15 cellular contexts compared by ENCODE assay signal in genomic region chr18:32351014-32351413, GRCh38.
DNase-seq lines count a peak whose midpoint lies in the region; ATAC-seq and TF ChIP-seq lines count a peak whose summit lies in the region.
"Had no signal": no experiment of that assay in that cellular context is flagged by ENCODE, and none has a peak within 500 bp of the region (broad histone marks: within the 10 kb centered on the region; RNA-seq: fewer than 3 reads in every experiment).

No MANE protein-coding gene starts in this region.

- TF ChIP-seq CTCF in adrenal gland (IDR thresholded peaks at IDR 0.05) (no peak), fibroblast of mammary gland (conservative IDR thresholded peaks at IDR 0.05; ENCODE audit: control insufficient read depth, insufficient read depth, low read depth, low read length) (no peak), mesothelial cell of epicardium (IDR thresholded peaks at IDR 0.05; ENCODE audit: unreplicated experiment) (no peak), uterus (IDR thresholded peaks at IDR 0.05) (no peak)

- H3K36me3 ChIP-seq in adrenal gland (replicated peaks in 1 of 2) (no peaks in the 10 kb centered on the region), uterus (no peaks in the 10 kb centered on the region)
- H3K36me3 ChIP-seq: right lobe of liver had no signal

- 14 to 25% (median 21%) methylated on average over 1 of the region's 1 CpG for WGBS in adrenal gland, 4 donors

- H3K4me3 ChIP-seq in adrenal gland: no peak overlapping the region
- H3K4me3 ChIP-seq in fibroblast of mammary gland (ENCODE audit: control insufficient read depth, low read depth, low read length): no peak overlapping the region
- no peak overlapping the region for H3K4me3 ChIP-seq in uterus
- H3K4me3 ChIP-seq: right lobe of liver had no signal

- intact Hi-C loops in adrenal gland (cut with DNase I): no loop called here
- intact Hi-C loops in uterus (cut with DNase I; ENCODE audit: low total_unique reads): no loop called here

- H3K27me3 ChIP-seq in adrenal gland (no peaks in the 10 kb centered on the region), uterus (no peaks in the 10 kb centered on the region)
- H3K27me3 ChIP-seq: right lobe of liver had no signal

- no peak overlapping the region for H3K4me3 Mint-ChIP-seq in mesothelial cell of epicardium
- H3K4me3 Mint-ChIP-seq: CD8-positive, alpha-beta T cell; naive thymus-derived CD4-positive, alpha-beta T cell had no signal

- H3K4me1 Mint-ChIP-seq in mesothelial cell of epicardium: peaks cover 63% of the 10 kb centered on the region
- H3K4me1 Mint-ChIP-seq: naive thymus-derived CD4-positive, alpha-beta T cell had no signal

- no peak for DNase-seq in adrenal gland
- peak; percentile 64 for DNase-seq in fibroblast of mammary gland (ENCODE audit: low read depth)
- DNase-seq in mesothelial cell of epicardium (ENCODE audit: low spot score in 2 of 2, unreplicated experiment in 2 of 2): no peak
- no peak for DNase-seq in uterus
- DNase-seq in NCI-H2081 treated with DMSO at 0.1 percent for 48 hours (lab: John Stamatoyannopoulos, UW): no peak
- DNase-seq: activated CD4-positive, alpha-beta T cell treated with anti-CD3 and anti-CD28 coated beads for 4 hours; activated T-cell treated with anti-CD3 and anti-CD28 coated beads, Interleukin-2, amount 50 U/mL, for 48 hours; CD8-positive, alpha-beta T cell; GDM1; naive thymus-derived CD4-positive, alpha-beta T cell; NCI-H2171 treated with DMSO at 0.1 percent for 48 hours; OCI-M1; right lobe of liver had no signal

- no peak for TF ChIP-seq POLR2A in adrenal gland (IDR thresholded peaks at IDR 0.05)
- TF ChIP-seq POLR2A in uterus (IDR thresholded peaks at IDR 0.05): no peak

- H3K4me1 ChIP-seq in adrenal gland (replicated peaks in 1 of 2) (peaks cover 22 to 55% of the 10 kb centered on the region in 2 donors), uterus (peaks cover 0 to 6% of the 10 kb centered on the region in 2 donors)
- H3K4me1 ChIP-seq: right lobe of liver had no signal

- no peaks in the 10 kb centered on the region for H3K9me3 ChIP-seq in adrenal gland (replicated peaks in 1 of 3)
- H3K9me3 ChIP-seq in uterus: no peaks in the 10 kb centered on the region
- H3K9me3 ChIP-seq: right lobe of liver had no signal

- no peaks in the 10 kb centered on the region for H3K27me3 Mint-ChIP-seq in mesothelial cell of epicardium (ENCODE audit: low read depth)

- H3K27ac ChIP-seq in adrenal gland (peak overlapping the region in 3 of 5 donors; percentile 53 to 69 (median 59)), uterus (peak overlapping the region; percentile 77 to 95)

- ATAC-seq in GM18861 (IDR thresholded peaks at IDR 0.05; ENCODE audit: unreplicated experiment) (no peak), HG03175 (IDR thresholded peaks at IDR 0.05; ENCODE audit: unreplicated experiment) (no peak)
- ATAC-seq: CD8-positive, alpha-beta T cell; naive thymus-derived CD4-positive, alpha-beta T cell; right lobe of liver had no signal

- peak overlapping the region; percentile 94 for H3K27ac Mint-ChIP-seq in mesothelial cell of epicardium
- H3K27ac Mint-ChIP-seq: CD8-positive, alpha-beta T cell; naive thymus-derived CD4-positive, alpha-beta T cell had no signal

- H3K36me3 Mint-ChIP-seq in mesothelial cell of epicardium: no peaks in the 10 kb centered on the region
- H3K36me3 Mint-ChIP-seq: CD8-positive, alpha-beta T cell; naive thymus-derived CD4-positive, alpha-beta T cell had no signal

- no peaks in the 10 kb centered on the region for H3K9me3 Mint-ChIP-seq in mesothelial cell of epicardium
- H3K9me3 Mint-ChIP-seq: CD8-positive, alpha-beta T cell; naive thymus-derived CD4-positive, alpha-beta T cell had no signal
